4 cellular contexts compared by ENCODE assay signal in genomic region chr1:169707917-169708604, GRCh38.
TF ChIP-seq lines count a peak whose summit lies in the region.

No MANE protein-coding gene starts in this region.

TF ChIP-seq in SK-N-SH, 30 proteins besides CTCF, POLR2A, EP300 and RAD21 (continued from another document):
- TF ChIP-seq TAF1 (IDR thresholded peaks at IDR 0.05; ENCODE audit: borderline replicate concordance, low read depth, low read length) (no peak), USF1 (IDR thresholded peaks at IDR 0.05; ENCODE audit: borderline replicate concordance, low read depth) (no peak), NFIC (IDR thresholded peaks at IDR 0.05; ENCODE audit: borderline replicate concordance) (no peak), ELF1 (IDR thresholded peaks at IDR 0.05) (no peak), ZBTB33 (IDR thresholded peaks at IDR 0.05; ENCODE audit: borderline replicate concordance, low read depth) (no peak), FOXJ3 (CRISPR knock-in tag; IDR thresholded peaks at IDR 0.05) (no peak), IRF3 (IDR thresholded peaks at IDR 0.05; ENCODE audit: low read depth, low read length) (no peak), GABPA (IDR thresholded peaks at IDR 0.05; ENCODE audit: low read depth) (no peak), FOSL2 (IDR thresholded peaks at IDR 0.05; ENCODE audit: borderline replicate concordance, low read depth) (no peak), RXRA (IDR thresholded peaks at IDR 0.05; ENCODE audit: borderline replicate concordance, low read depth) (no peak), SMC3 (IDR thresholded peaks at IDR 0.05; ENCODE audit: low read depth, low read length) (no peak), JUND (IDR thresholded peaks at IDR 0.05) (no peak), TEAD4 (IDR thresholded peaks at IDR 0.05; ENCODE audit: borderline replicate concordance, insufficient read depth) (no peak)
TF ChIP-seq in SK-N-SH: peak in this region for 0.

TF ChIP-seq in SK-N-SH treated with all-trans-retinoic acid at 6 μM for 48 hours, 23 proteins besides CTCF, POLR2A, EP300 and RAD21 (continued from another document and continues in another):
- TF ChIP-seq SNAI2 (CRISPR knock-in tag; IDR thresholded peaks at IDR 0.05) (no peak), CSRNP3 (CRISPR knock-in tag; IDR thresholded peaks at IDR 0.05) (no peak), ZC3H10 (CRISPR knock-in tag; IDR thresholded peaks at IDR 0.05) (no peak), TCF4 (CRISPR knock-in tag; IDR thresholded peaks at IDR 0.05; ENCODE audit: borderline replicate concordance) (no peak), RARB (CRISPR knock-in tag; IDR thresholded peaks at IDR 0.05) (no peak), CREB5 (CRISPR knock-in tag; IDR thresholded peaks at IDR 0.05; ENCODE audit: low read depth) (no peak), POU6F1 (CRISPR knock-in tag; IDR thresholded peaks at IDR 0.05; ENCODE audit: borderline replicate concordance, low read depth) (no peak), GLIS3 (CRISPR knock-in tag; IDR thresholded peaks at IDR 0.05) (no peak)

TF ChIP-seq in GM12891, 5 proteins besides CTCF, POLR2A, EP300 and RAD21 (continued from another document):
- no peak for TF ChIP-seq POU2F2 (IDR thresholded peaks at IDR 0.05; ENCODE audit: low read depth, low read length)
- no peak for TF ChIP-seq SPI1 (IDR thresholded peaks at IDR 0.05; ENCODE audit: low read depth, low read length)
- TF ChIP-seq TAF1 (IDR thresholded peaks at IDR 0.05; ENCODE audit: low read depth, low read length) = no peak
- no peak for TF ChIP-seq PAX5 (IDR thresholded peaks at IDR 0.05; ENCODE audit: insufficient read depth, low read length, severe bottlenecking)

TF ChIP-seq in GM23338, 12 proteins besides CTCF, POLR2A, EP300 and RAD21:
- no peak for TF ChIP-seq NANOG (IDR thresholded peaks at IDR 0.05; ENCODE audit: borderline replicate concordance)
- TF ChIP-seq REST (IDR thresholded peaks at IDR 0.05; ENCODE audit: unreplicated experiment) = no peak
- no peak for TF ChIP-seq CREB1 (CRISPR knock-in tag; IDR thresholded peaks at IDR 0.05; ENCODE audit: low read depth)
- no peak for TF ChIP-seq EZH2phosphoT487 (IDR thresholded peaks at IDR 0.05; ENCODE audit: unreplicated experiment)
- TF ChIP-seq POLR2AphosphoS5 (IDR thresholded peaks at IDR 0.05; ENCODE audit: low read depth) = no peak
- no peak for TF ChIP-seq ZNF462 (CRISPR knock-in tag; IDR thresholded peaks at IDR 0.05)
- TF ChIP-seq ETS1 (IDR thresholded peaks at IDR 0.05) = no peak
- TF ChIP-seq ZNF114 (CRISPR knock-in tag; IDR thresholded peaks at IDR 0.05) = no peak
- TF ChIP-seq EZH2 (IDR thresholded peaks at IDR 0.05; ENCODE audit: low read depth, unreplicated experiment) = no peak
- TF ChIP-seq ZNF331 (CRISPR knock-in tag; IDR thresholded peaks at IDR 0.05; ENCODE audit: low read depth) = no peak
- TF ChIP-seq STAT1 (IDR thresholded peaks at IDR 0.05; ENCODE audit: unreplicated experiment) = no peak
- TF ChIP-seq JUNB (IDR thresholded peaks at IDR 0.05; ENCODE audit: unreplicated experiment) = no peak
TF ChIP-seq in GM23338: peak in this region for 0.
